1 cellular context compared by ENCODE assay signal in genomic region chr16:21222495-21223337, GRCh38.
TF ChIP-seq lines count a peak whose summit lies in the region.

No MANE protein-coding gene starts in this region.

TF ChIP-seq in HepG2, 621 proteins besides CTCF, POLR2A, EP300 and RAD21 (continued from another document):
- TF ChIP-seq, protein P1, sequence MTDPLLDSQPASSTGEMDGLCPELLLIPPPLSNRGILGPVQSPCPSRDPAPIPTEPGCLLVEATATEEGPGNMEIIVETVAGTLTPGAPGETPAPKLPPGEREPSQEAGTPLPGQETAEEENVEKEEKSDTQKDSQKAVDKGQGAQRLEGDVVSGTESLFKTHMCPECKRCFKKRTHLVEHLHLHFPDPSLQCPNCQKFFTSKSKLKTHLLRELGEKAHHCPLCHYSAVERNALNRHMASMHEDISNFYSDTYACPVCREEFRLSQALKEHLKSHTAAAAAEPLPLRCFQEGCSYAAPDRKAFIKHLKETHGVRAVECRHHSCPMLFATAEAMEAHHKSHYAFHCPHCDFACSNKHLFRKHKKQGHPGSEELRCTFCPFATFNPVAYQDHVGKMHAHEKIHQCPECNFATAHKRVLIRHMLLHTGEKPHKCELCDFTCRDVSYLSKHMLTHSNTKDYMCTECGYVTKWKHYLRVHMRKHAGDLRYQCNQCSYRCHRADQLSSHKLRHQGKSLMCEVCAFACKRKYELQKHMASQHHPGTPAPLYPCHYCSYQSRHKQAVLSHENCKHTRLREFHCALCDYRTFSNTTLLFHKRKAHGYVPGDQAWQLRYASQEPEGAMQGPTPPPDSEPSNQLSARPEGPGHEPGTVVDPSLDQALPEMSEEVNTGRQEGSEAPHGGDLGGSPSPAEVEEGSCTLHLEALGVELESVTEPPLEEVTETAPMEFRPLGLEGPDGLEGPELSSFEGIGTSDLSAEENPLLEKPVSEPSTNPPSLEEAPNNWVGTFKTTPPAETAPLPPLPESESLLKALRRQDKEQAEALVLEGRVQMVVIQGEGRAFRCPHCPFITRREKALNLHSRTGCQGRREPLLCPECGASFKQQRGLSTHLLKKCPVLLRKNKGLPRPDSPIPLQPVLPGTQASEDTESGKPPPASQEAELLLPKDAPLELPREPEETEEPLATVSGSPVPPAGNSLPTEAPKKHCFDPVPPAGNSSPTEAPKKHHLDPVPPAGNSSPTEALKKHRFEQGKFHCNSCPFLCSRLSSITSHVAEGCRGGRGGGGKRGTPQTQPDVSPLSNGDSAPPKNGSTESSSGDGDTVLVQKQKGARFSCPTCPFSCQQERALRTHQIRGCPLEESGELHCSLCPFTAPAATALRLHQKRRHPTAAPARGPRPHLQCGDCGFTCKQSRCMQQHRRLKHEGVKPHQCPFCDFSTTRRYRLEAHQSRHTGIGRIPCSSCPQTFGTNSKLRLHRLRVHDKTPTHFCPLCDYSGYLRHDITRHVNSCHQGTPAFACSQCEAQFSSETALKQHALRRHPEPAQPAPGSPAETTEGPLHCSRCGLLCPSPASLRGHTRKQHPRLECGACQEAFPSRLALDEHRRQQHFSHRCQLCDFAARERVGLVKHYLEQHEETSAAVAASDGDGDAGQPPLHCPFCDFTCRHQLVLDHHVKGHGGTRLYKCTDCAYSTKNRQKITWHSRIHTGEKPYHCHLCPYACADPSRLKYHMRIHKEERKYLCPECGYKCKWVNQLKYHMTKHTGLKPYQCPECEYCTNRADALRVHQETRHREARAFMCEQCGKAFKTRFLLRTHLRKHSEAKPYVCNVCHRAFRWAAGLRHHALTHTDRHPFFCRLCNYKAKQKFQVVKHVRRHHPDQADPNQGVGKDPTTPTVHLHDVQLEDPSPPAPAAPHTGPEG (CRISPR knock-in tag; IDR thresholded peaks at IDR 0.05): no peak
- TF ChIP-seq HNRNPH1 (optimal IDR thresholded peaks at IDR 0.05; ENCODE audit: low read depth, low read length): no peak
- TF ChIP-seq IRF9 (CRISPR knock-in tag; IDR thresholded peaks at IDR 0.05; ENCODE audit: borderline replicate concordance): no peak
- TF ChIP-seq CENPT (CRISPR knock-in tag; IDR thresholded peaks at IDR 0.05; ENCODE audit: low read depth): no peak
- TF ChIP-seq, protein P2, sequence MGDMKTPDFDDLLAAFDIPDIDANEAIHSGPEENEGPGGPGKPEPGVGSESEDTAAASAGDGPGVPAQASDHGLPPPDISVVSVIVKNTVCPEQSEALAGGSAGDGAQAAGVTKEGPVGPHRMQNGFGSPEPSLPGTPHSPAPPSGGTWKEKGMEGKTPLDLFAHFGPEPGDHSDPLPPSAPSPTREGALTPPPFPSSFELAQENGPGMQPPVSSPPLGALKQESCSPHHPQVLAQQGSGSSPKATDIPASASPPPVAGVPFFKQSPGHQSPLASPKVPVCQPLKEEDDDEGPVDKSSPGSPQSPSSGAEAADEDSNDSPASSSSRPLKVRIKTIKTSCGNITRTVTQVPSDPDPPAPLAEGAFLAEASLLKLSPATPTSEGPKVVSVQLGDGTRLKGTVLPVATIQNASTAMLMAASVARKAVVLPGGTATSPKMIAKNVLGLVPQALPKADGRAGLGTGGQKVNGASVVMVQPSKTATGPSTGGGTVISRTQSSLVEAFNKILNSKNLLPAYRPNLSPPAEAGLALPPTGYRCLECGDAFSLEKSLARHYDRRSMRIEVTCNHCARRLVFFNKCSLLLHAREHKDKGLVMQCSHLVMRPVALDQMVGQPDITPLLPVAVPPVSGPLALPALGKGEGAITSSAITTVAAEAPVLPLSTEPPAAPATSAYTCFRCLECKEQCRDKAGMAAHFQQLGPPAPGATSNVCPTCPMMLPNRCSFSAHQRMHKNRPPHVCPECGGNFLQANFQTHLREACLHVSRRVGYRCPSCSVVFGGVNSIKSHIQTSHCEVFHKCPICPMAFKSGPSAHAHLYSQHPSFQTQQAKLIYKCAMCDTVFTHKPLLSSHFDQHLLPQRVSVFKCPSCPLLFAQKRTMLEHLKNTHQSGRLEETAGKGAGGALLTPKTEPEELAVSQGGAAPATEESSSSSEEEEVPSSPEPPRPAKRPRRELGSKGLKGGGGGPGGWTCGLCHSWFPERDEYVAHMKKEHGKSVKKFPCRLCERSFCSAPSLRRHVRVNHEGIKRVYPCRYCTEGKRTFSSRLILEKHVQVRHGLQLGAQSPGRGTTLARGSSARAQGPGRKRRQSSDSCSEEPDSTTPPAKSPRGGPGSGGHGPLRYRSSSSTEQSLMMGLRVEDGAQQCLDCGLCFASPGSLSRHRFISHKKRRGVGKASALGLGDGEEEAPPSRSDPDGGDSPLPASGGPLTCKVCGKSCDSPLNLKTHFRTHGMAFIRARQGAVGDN (CRISPR knock-in tag; IDR thresholded peaks at IDR 0.05): no peak
- TF ChIP-seq KLF12 (CRISPR knock-in tag; IDR thresholded peaks at IDR 0.05; ENCODE audit: borderline replicate concordance): no peak
- no peak for TF ChIP-seq SCMH1 (CRISPR knock-in tag; IDR thresholded peaks at IDR 0.05; ENCODE audit: borderline replicate concordance)
- no peak for TF ChIP-seq ZNF547 (CRISPR knock-in tag; IDR thresholded peaks at IDR 0.05)
- TF ChIP-seq, protein P3, sequence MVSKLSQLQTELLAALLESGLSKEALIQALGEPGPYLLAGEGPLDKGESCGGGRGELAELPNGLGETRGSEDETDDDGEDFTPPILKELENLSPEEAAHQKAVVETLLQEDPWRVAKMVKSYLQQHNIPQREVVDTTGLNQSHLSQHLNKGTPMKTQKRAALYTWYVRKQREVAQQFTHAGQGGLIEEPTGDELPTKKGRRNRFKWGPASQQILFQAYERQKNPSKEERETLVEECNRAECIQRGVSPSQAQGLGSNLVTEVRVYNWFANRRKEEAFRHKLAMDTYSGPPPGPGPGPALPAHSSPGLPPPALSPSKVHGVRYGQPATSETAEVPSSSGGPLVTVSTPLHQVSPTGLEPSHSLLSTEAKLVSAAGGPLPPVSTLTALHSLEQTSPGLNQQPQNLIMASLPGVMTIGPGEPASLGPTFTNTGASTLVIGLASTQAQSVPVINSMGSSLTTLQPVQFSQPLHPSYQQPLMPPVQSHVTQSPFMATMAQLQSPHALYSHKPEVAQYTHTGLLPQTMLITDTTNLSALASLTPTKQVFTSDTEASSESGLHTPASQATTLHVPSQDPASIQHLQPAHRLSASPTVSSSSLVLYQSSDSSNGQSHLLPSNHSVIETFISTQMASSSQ (IDR thresholded peaks at IDR 0.05; ENCODE audit: low read depth): no peak; the same call in 1 of the 2 replicates
- TF ChIP-seq, protein P3 (CRISPR knock-in tag; IDR thresholded peaks at IDR 0.05; ENCODE audit: borderline replicate concordance): peak; percentile 15; the same call in 1 of the 2 replicates
- TF ChIP-seq ZIK1 (CRISPR knock-in tag; IDR thresholded peaks at IDR 0.05; ENCODE audit: borderline replicate concordance, low read depth): no peak
- no peak for TF ChIP-seq AGO2 (optimal IDR thresholded peaks at IDR 0.05; ENCODE audit: low read depth, low read length)
- TF ChIP-seq ZNF510 (CRISPR knock-in tag; IDR thresholded peaks at IDR 0.05; ENCODE audit: low read depth): no peak
- TF ChIP-seq ZBTB20 (CRISPR knock-in tag; IDR thresholded peaks at IDR 0.05; ENCODE audit: borderline replicate concordance, low read depth): no peak
- TF ChIP-seq SOX5 (CRISPR knock-in tag; IDR thresholded peaks at IDR 0.05; ENCODE audit: borderline replicate concordance): peak; percentile 73; the same call in 1 of the 2 replicates
- no peak for TF ChIP-seq TCF7L2 (IDR thresholded peaks at IDR 0.05; ENCODE audit: low read depth, low read length)
- TF ChIP-seq ZNF44 (CRISPR knock-in tag; IDR thresholded peaks at IDR 0.05): no peak
- TF ChIP-seq ZBTB33 (CRISPR knock-in tag; IDR thresholded peaks at IDR 0.05): no peak
- peak; percentile 13; the same call in 1 of the 2 replicates for TF ChIP-seq HNF4A (CRISPR knock-in tag; IDR thresholded peaks at IDR 0.05)
- TF ChIP-seq CSRNP1 (CRISPR knock-in tag; IDR thresholded peaks at IDR 0.05): no peak
- TF ChIP-seq RFX5 (IDR thresholded peaks at IDR 0.05; ENCODE audit: low read depth, low read length): no peak
- no peak for TF ChIP-seq ZNF136 (CRISPR knock-in tag; IDR thresholded peaks at IDR 0.05; ENCODE audit: low read depth)
- TF ChIP-seq, protein P4, sequence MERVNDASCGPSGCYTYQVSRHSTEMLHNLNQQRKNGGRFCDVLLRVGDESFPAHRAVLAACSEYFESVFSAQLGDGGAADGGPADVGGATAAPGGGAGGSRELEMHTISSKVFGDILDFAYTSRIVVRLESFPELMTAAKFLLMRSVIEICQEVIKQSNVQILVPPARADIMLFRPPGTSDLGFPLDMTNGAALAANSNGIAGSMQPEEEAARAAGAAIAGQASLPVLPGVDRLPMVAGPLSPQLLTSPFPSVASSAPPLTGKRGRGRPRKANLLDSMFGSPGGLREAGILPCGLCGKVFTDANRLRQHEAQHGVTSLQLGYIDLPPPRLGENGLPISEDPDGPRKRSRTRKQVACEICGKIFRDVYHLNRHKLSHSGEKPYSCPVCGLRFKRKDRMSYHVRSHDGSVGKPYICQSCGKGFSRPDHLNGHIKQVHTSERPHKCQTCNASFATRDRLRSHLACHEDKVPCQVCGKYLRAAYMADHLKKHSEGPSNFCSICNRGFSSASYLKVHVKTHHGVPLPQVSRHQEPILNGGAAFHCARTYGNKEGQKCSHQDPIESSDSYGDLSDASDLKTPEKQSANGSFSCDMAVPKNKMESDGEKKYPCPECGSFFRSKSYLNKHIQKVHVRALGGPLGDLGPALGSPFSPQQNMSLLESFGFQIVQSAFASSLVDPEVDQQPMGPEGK (CRISPR knock-in tag; IDR thresholded peaks at IDR 0.05): no peak; the same call in 1 of the 2 replicates
- no peak for TF ChIP-seq FOXJ3 (CRISPR knock-in tag; IDR thresholded peaks at IDR 0.05; ENCODE audit: borderline replicate concordance)
- TF ChIP-seq, protein P5, sequence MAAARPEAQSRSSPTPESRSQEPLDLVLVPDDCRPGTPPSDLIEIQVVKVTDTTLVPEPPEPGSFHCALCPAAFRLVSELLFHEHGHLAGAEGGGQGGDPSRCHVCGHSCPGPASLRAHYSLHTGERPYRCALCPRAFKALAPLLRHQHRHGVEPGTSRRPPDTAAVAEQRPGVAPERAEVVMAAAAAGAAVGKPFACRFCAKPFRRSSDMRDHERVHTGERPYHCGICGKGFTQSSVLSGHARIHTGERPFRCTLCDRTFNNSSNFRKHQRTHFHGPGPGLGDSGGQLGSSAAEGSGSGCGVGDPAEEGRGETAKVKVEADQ (CRISPR knock-in tag; IDR thresholded peaks at IDR 0.05; ENCODE audit: borderline replicate concordance): no peak
TF ChIP-seq in HepG2: peak in this region for 23.
